ENCODE assay signal across 33 cellular contexts in genomic region chr3:67578416-67578815, GRCh38.
A peak's percentile ranks its signal among the peaks of the same experiment; 100 is the strongest.
DNase-seq lines count a peak whose midpoint lies in the region; ATAC-seq, FAIRE-seq and TF ChIP-seq lines count a peak whose summit lies in the region.
"Had no signal": no experiment of that assay in that cellular context is flagged by ENCODE, and none has a peak within 500 bp of the region (broad histone marks: within the 10 kb centered on the region; RNA-seq: fewer than 3 reads in every experiment).

No MANE protein-coding gene starts in this region.

- POLR2A ChIA-PET in WTC11 (lab: Charles Lee) = no interaction called here
- POLR2A ChIA-PET in endothelial cell of umbilical vein (lab: Charles Lee) = no interaction called here

- H3K27ac Mint-ChIP-seq in CD4-positive, CD25-positive, alpha-beta regulatory T cell = peak overlapping the region in 2 of 3 donors; percentile 50 to 67
- H3K27ac Mint-ChIP-seq in WTC11 = no peak overlapping the region
- H3K27ac Mint-ChIP-seq: activated CD8-positive, alpha-beta T cell treated with anti-CD3 and anti-CD28 coated beads, Interleukin-2, amount 10 ng/mL, durations not matched to agents 7 days and 5 days; activated naive CD4-positive, alpha-beta T cell treated with anti-CD3 and anti-CD28 coated beads, Interleukin-2, amount 10 ng/mL, durations not matched to agents 7 days and 5 days; endodermal cell had no signal

- H3K4me2 ChIP-seq in endothelial cell of umbilical vein (ENCODE audit: insufficient read depth, low read length) = peak overlapping the region; percentile 55
- H3K4me2 ChIP-seq: PC-9 had no signal

- CTCF ChIA-PET in WTC11 (lab: Charles Lee) = no interaction called here
- CTCF ChIA-PET in endothelial cell of umbilical vein (lab: Charles Lee) = no interaction called here

- peak overlapping the region in 1 of 4 donors; percentile 3 for H3K4me3 Mint-ChIP-seq in CD4-positive, CD25-positive, alpha-beta regulatory T cell
- no peak overlapping the region for H3K4me3 Mint-ChIP-seq in WTC11
- H3K4me3 Mint-ChIP-seq: activated CD8-positive, alpha-beta T cell treated with anti-CD3 and anti-CD28 coated beads, Interleukin-2, amount 10 ng/mL, durations not matched to agents 7 days and 5 days; activated naive CD4-positive, alpha-beta T cell treated with anti-CD3 and anti-CD28 coated beads, Interleukin-2, amount 10 ng/mL, durations not matched to agents 7 days and 5 days; endodermal cell had no signal

- no peaks in the 10 kb centered on the region for H3K27me3 ChIP-seq in CD4-positive, CD25-positive, alpha-beta regulatory T cell (ENCODE audit: control insufficient read depth, insufficient read depth, low read length)
- H3K27me3 ChIP-seq in endothelial cell of umbilical vein (ENCODE audit: control insufficient read depth in 2 of 2, insufficient read depth in 2 of 2, low read length in 2 of 2) = no peaks in the 10 kb centered on the region
- H3K27me3 ChIP-seq: colonic mucosa, esophagus squamous epithelium, heart left ventricle, sigmoid colon, thyroid gland, vagina had no signal

- H4K20me1 ChIP-seq in endothelial cell of umbilical vein (replicated peaks; ENCODE audit: control insufficient read depth, extremely low read depth, insufficient read depth, low read length) = no peaks in the 10 kb centered on the region

- ATAC-seq in CD4-positive, CD25-positive, alpha-beta regulatory T cell (ENCODE audit: low read depth in 2 of 2) = no peak
- ATAC-seq in WTC11 = peak; percentile 74
- ATAC-seq: activated CD8-positive, alpha-beta T cell treated with anti-CD3 and anti-CD28 coated beads, Interleukin-2, amount 10 ng/mL, durations not matched to agents 7 days and 5 days; heart left ventricle; left ventricle myocardium superior; psoas muscle had no signal

- H3K4me1 Mint-ChIP-seq in CD4-positive, CD25-positive, alpha-beta regulatory T cell = peaks cover 6 to 46% (median 32%) of the 10 kb centered on the region in 4 donors
- peaks cover 5% of the 10 kb centered on the region for H3K4me1 Mint-ChIP-seq in WTC11
- H3K4me1 Mint-ChIP-seq: activated naive CD4-positive, alpha-beta T cell treated with anti-CD3 and anti-CD28 coated beads, Interleukin-2, amount 10 ng/mL, durations not matched to agents 7 days and 5 days; endodermal cell had no signal

- H3K4me1 ChIP-seq in CD4-positive, CD25-positive, alpha-beta regulatory T cell (ENCODE audit: control insufficient read depth, insufficient read depth, low read length, poor library complexity, severe bottlenecking) = no peaks in the 10 kb centered on the region
- peaks cover 7% of the 10 kb centered on the region for H3K4me1 ChIP-seq in endothelial cell of umbilical vein (ENCODE audit: control insufficient read depth, extremely low read depth, insufficient read depth, low read length)
- H3K4me1 ChIP-seq: colonic mucosa, esophagus squamous epithelium, psoas muscle, sigmoid colon, thyroid gland, vagina had no signal

- peaks cover 0 to 3% (median 0%) of the 10 kb centered on the region in 7 donors for H3K9me3 Mint-ChIP-seq in CD4-positive, CD25-positive, alpha-beta regulatory T cell
- peaks cover 14% of the 10 kb centered on the region for H3K9me3 Mint-ChIP-seq in WTC11
- H3K9me3 Mint-ChIP-seq: activated naive CD4-positive, alpha-beta T cell treated with anti-CD3 and anti-CD28 coated beads, Interleukin-2, amount 10 ng/mL, durations not matched to agents 7 days and 5 days had no signal

- intact Hi-C loops in endothelial cell of umbilical vein (cut with micrococcal nuclease) = loop anchor here (2.0 kb wide), 1 partner anchor 20 kb away; no protein-coding TSS in a partner anchor

- FAIRE-seq in endothelial cell of umbilical vein (lab: Jason Lieb, UNC) = peak; percentile 55
- FAIRE-seq: bronchial epithelial cell had no signal

- H3K79me2 ChIP-seq in endothelial cell of umbilical vein (ENCODE audit: control insufficient read depth, insufficient read depth, low read length) = peaks cover 2% of the 10 kb centered on the region

- no peaks in the 10 kb centered on the region for H3K9me3 ChIP-seq in CD4-positive, CD25-positive, alpha-beta regulatory T cell (ENCODE audit: control insufficient read depth in 2 of 2, low read length in 2 of 2)
- no peaks in the 10 kb centered on the region for H3K9me3 ChIP-seq in endothelial cell of umbilical vein (replicated peaks; ENCODE audit: control insufficient read depth, insufficient read depth, low read length)
- H3K9me3 ChIP-seq: colonic mucosa, esophagus squamous epithelium, psoas muscle, sigmoid colon, thyroid gland, vagina had no signal

- H2AFZ ChIP-seq in endothelial cell of umbilical vein (ENCODE audit: low read depth, low read length) = peak overlapping the region; percentile 45
- H2AFZ ChIP-seq: GM23248, PC-9 had no signal

- H3K27ac ChIP-seq in CD4-positive, CD25-positive, alpha-beta regulatory T cell (ENCODE audit: insufficient read depth, low read length, poor library complexity, severe bottlenecking) = no peak overlapping the region
- no peak overlapping the region for H3K27ac ChIP-seq in endothelial cell of umbilical vein (ENCODE audit: insufficient read depth, low read depth, low read length)
- H3K27ac ChIP-seq: C4-2B, colonic mucosa, esophagus squamous epithelium, GM23248, heart left ventricle, PC-9, psoas muscle, sigmoid colon, thyroid gland, vagina had no signal

- DNase-seq in CD4-positive, CD25-positive, alpha-beta regulatory T cell = no peak
- no peak for DNase-seq in WTC11 (ENCODE audit: low spot score)
- peak; percentile 9 for DNase-seq in endothelial cell of umbilical vein (ENCODE audit: low read depth, low spot score)
- DNase-seq in left kidney (ENCODE audit: low read depth, low spot score) = peak; percentile 70
- no peak for DNase-seq in NCI-H1694 (lab: John Stamatoyannopoulos, UW)
- no peak for DNase-seq in H4 (ENCODE audit: low spot score)
- DNase-seq in HT-29 (ENCODE audit: low spot score) = no peak
- DNase-seq in activated CD4-positive, alpha-beta T cell treated with anti-CD3 and anti-CD28 coated beads, Interleukin-2, amount 50 U/mL, for 4 hours = no peak
- DNase-seq: activated CD8-positive, alpha-beta T cell treated with anti-CD3 and anti-CD28 coated beads, Interleukin-2, amount 10 ng/mL, durations not matched to agents 7 days and 5 days; activated naive CD4-positive, alpha-beta T cell treated with anti-CD3 and anti-CD28 coated beads, Interleukin-2, amount 10 ng/mL, durations not matched to agents 7 days and 5 days; amygdala; colonic mucosa; DND-41; endodermal cell; esophagus squamous epithelium; foreskin melanocyte; GM23248; heart left ventricle; KBM-7; left ventricle myocardium superior; NCI-H1105; NCI-H1930; NCI-H524 treated with DMSO at 0.1 percent for 48 hours; nucleus accumbens; PC-9; psoas muscle; sigmoid colon; stimulated activated CD4-positive, alpha-beta T cell treated with anti-CD3 and anti-CD28 coated beads, Interleukin-12 subunit alpha, Interleukin-12 subunit beta, amount 100 ng/mL, for 4 hours; stimulated activated CD4-positive, alpha-beta T cell treated with anti-CD3 and anti-CD28 coated beads, Interleukin-4, amount 100 ng/mL, for 1 hour; thyroid gland had no signal

- H3K36me3 ChIP-seq in CD4-positive, CD25-positive, alpha-beta regulatory T cell (ENCODE audit: control insufficient read depth, insufficient read depth, low read length) = peaks cover 27% of the 10 kb centered on the region
- H3K36me3 ChIP-seq in endothelial cell of umbilical vein (ENCODE audit: control insufficient read depth in 2 of 2, extremely low read depth in 1 of 2, insufficient read depth in 2 of 2, low read length in 2 of 2) = no peaks in the 10 kb centered on the region
- H3K36me3 ChIP-seq: colonic mucosa, sigmoid colon, thyroid gland, vagina had no signal

- no peaks in the 10 kb centered on the region for H3K27me3 Mint-ChIP-seq in CD4-positive, CD25-positive, alpha-beta regulatory T cell
- no peaks in the 10 kb centered on the region for H3K27me3 Mint-ChIP-seq in WTC11 (ENCODE audit: low read depth)
- H3K27me3 Mint-ChIP-seq: activated naive CD4-positive, alpha-beta T cell treated with anti-CD3 and anti-CD28 coated beads, Interleukin-2, amount 10 ng/mL, durations not matched to agents 7 days and 5 days had no signal

- H3K9me1 ChIP-seq in endothelial cell of umbilical vein (replicated peaks; ENCODE audit: control insufficient read depth, extremely low read depth, insufficient read depth, low read length) = no peaks in the 10 kb centered on the region

- dilution Hi-C loops in endothelial cell of umbilical vein (cut with MboI; ENCODE audit: extremely low pct_ligation_motif_present, low sequenced_read_pairs) = no loop called here

- no peak for TF ChIP-seq POLR2A in endothelial cell of umbilical vein (IDR thresholded peaks at IDR 0.05; ENCODE audit: low read depth, low read length)

- no peak overlapping the region for H3K9ac ChIP-seq in endothelial cell of umbilical vein (replicated peaks; ENCODE audit: extremely low read depth, insufficient read depth, low read length)
- H3K9ac ChIP-seq: GM23248 had no signal

- BruUV-seq in endothelial cell of umbilical vein (replicated peaks; lab: Mats Ljungman, UMichigan) = no TSS peak

- TF ChIP-seq CTCF in WTC11 (IDR thresholded peaks at IDR 0.05) (no peak), endothelial cell of umbilical vein (IDR thresholded peaks at IDR 0.05; ENCODE audit: extremely low read depth in 1 of 2, insufficient read depth in 1 of 2, low read depth in 1 of 2, low read length in 2 of 2) (no peak)

- H3K4me3 ChIP-seq in CD4-positive, CD25-positive, alpha-beta regulatory T cell (ENCODE audit: low read depth, low read length) = no peak overlapping the region
- H3K4me3 ChIP-seq in endothelial cell of umbilical vein (replicated peaks in 1 of 3; ENCODE audit: insufficient read depth in 1 of 3, low read depth in 1 of 3, low read length in 3 of 3) = no peak overlapping the region
- H3K4me3 ChIP-seq: colonic mucosa, esophagus squamous epithelium, GM23248, heart left ventricle, PC-9, psoas muscle, sigmoid colon, thyroid gland, vagina had no signal

- peaks cover 30% of the 10 kb centered on the region for H3K36me3 Mint-ChIP-seq in CD4-positive, CD25-positive, alpha-beta regulatory T cell
- H3K36me3 Mint-ChIP-seq in WTC11 = peaks cover 12% of the 10 kb centered on the region

TF ChIP-seq in WTC11, 78 proteins besides CTCF, POLR2A, EP300 and RAD21 (continues in another document):
- TF ChIP-seq ZBTB21 (CRISPR knock-in tag; IDR thresholded peaks at IDR 0.05; ENCODE audit: borderline replicate concordance) = no peak

TF ChIP-seq in endothelial cell of umbilical vein, 7 proteins besides CTCF, POLR2A, EP300 and RAD21:
- TF ChIP-seq MAX (IDR thresholded peaks at IDR 0.05; ENCODE audit: insufficient read depth, insufficient read length) (no peak), EZH2 (IDR thresholded peaks at IDR 0.05; ENCODE audit: borderline replicate concordance, low read depth, low read length, severe bottlenecking) (no peak)
TF ChIP-seq in endothelial cell of umbilical vein: peak in this region for 0.

Comparison
In these comparisons a context has a peak if more than half of its experiments do, and no peak if none do; other contexts are left out.
1. DNase-seq: peak in endothelial cell of umbilical vein (single experiment) and left kidney (single experiment); none in CD4-positive, CD25-positive, alpha-beta regulatory T cell (0 of 3), WTC11 (single experiment), NCI-H1694 (single experiment), H4 (single experiment), HT-29 (single experiment) and activated CD4-positive, alpha-beta T cell treated with anti-CD3 and anti-CD28 coated beads, Interleukin-2, amount 50 U/mL, for 4 hours (0 of 2).